Comparison of ENCODE assay signal across 8 cellular contexts in genomic region chr1:192807968-192808587, GRCh38. TPM values are rescaled to one million over a fixed set of nuclear protein-coding genes. Genes with fewer than 3 reads are reported as not detected.
A peak's percentile ranks its signal among the peaks of the same experiment; 100 is the strongest.
DNase-seq lines count a peak whose midpoint lies in the region; ATAC-seq and TF ChIP-seq lines count a peak whose summit lies in the region.

No MANE protein-coding gene starts in this region.

- H3K4me1 ChIP-seq in heart left ventricle (peaks cover 0 to 49% (median 21%) of the 10 kb centered on the region in 12 donors), SK-N-SH (ENCODE audit: control insufficient read depth in 1 of 2, insufficient read depth in 2 of 2, low read depth in 1 of 2, low read length in 1 of 2) (peaks cover 19 to 20% of the 10 kb centered on the region in 2 experiments; a peak in 3 of 4 replicates)

- peak overlapping the region; percentile 96 for H3K4me2 ChIP-seq in SK-N-SH

- POLR2A ChIA-PET in SK-N-SH (lab: Yijun Ruan, JAX) = interaction anchor here (0.6 to 1.0 kb wide), 2 partner anchors 197 to 313 kb away, joined by 3 read pairs; no protein-coding TSS in a partner anchor

- peaks cover 19% of the 10 kb centered on the region for H3K79me2 ChIP-seq in SK-N-SH (ENCODE audit: insufficient read depth)

- H3K4me1 Mint-ChIP-seq in nephron = peaks cover 33% of the 10 kb centered on the region

- no peaks in the 10 kb centered on the region for H3K9me2 ChIP-seq in SK-N-SH

- H3K4me3 ChIP-seq in heart left ventricle = peak overlapping the region; percentile 12 to 89 (median 75)
- H3K4me3 ChIP-seq in SK-N-SH (ENCODE audit: low read depth in 2 of 2, low read length in 1 of 2) = peak overlapping the region; percentile 69 to 92

- H3K27me3 Mint-ChIP-seq in nephron (ENCODE audit: low read depth) = no peaks in the 10 kb centered on the region

- H3F3A ChIP-seq in SK-N-SH (replicated peaks; ENCODE audit: insufficient read depth) = peaks cover 18% of the 10 kb centered on the region

- TF ChIP-seq POLR2A in heart left ventricle (IDR thresholded peaks at IDR 0.05) = no peak

- H3K27me3 ChIP-seq in heart left ventricle (no peaks in the 10 kb centered on the region), SK-N-SH (ENCODE audit: insufficient read depth) (no peaks in the 10 kb centered on the region)

- DNase-seq in heart left ventricle (no peak), left ventricle myocardium superior (no peak), SK-N-SH (no peak), epithelial cell of prostate (ENCODE audit: low read depth, low spot score) (no peak), globus pallidus (ENCODE audit: low spot score) (no peak), GM13976 (ENCODE audit: low spot score) (no peak)

- TF ChIP-seq CTCF in heart left ventricle (IDR thresholded peaks at IDR 0.05) (no peak), SK-N-SH (IDR thresholded peaks at IDR 0.05) (no peak), nephron (IDR thresholded peaks at IDR 0.05; ENCODE audit: unreplicated experiment in 3 of 3) (no peak), GM13976 (IDR thresholded peaks at IDR 0.05; ENCODE audit: borderline replicate concordance, control extremely low read depth, extremely low read depth, insufficient read depth, missing control alignments) (no peak)

- H3K27ac ChIP-seq in heart left ventricle = peak overlapping the region; percentile 24 to 93 (median 88)
- H3K27ac ChIP-seq in SK-N-SH (ENCODE audit: low read depth in 2 of 2, low read length in 1 of 2) = peak overlapping the region; percentile 81 to 89
- peak overlapping the region; percentile 74 for H3K27ac ChIP-seq in epithelial cell of prostate

- in situ Hi-C loops in GM13976 (cut with MboI; ENCODE audit: low sequenced_read_pairs, unreplicated experiment) = loop anchor here (25.0 kb wide), 2 partner anchors 204 to 304 kb away; partner anchors contain the start of genes CDC73 and GLRX2

- TF ChIP-seq RAD21 in SK-N-SH (IDR thresholded peaks at IDR 0.05; ENCODE audit: low read length) = no peak

- TF ChIP-seq EP300 in SK-N-SH (IDR thresholded peaks at IDR 0.05; ENCODE audit: borderline replicate concordance in 1 of 2, low read depth in 1 of 2, low read length in 1 of 2) = no peak

- H3K36me3 ChIP-seq in heart left ventricle (peaks cover 0 to 23% (median 10%) of the 10 kb centered on the region in 9 donors), SK-N-SH (replicated peaks in 1 of 2; ENCODE audit: control insufficient read depth in 1 of 2, insufficient read depth in 2 of 2, low read length in 1 of 2) (peaks cover 23 to 25% of the 10 kb centered on the region in 2 experiments)

- H3K9me3 Mint-ChIP-seq in nephron = no peaks in the 10 kb centered on the region

- H3K4me3 Mint-ChIP-seq in nephron = peak overlapping the region; percentile 91 to 98 (median 95)

- peak in 1 of 4 donors; percentile 13 for ATAC-seq in heart left ventricle
- ATAC-seq in left ventricle myocardium superior = no peak
- ATAC-seq in HG03342 (IDR thresholded peaks at IDR 0.05; ENCODE audit: unreplicated experiment) = no peak

- H3K9ac ChIP-seq in SK-N-SH = peak overlapping the region; percentile 89

- H4K20me1 ChIP-seq in SK-N-SH (ENCODE audit: insufficient read depth) = peaks cover 13% of the 10 kb centered on the region; the same call in 1 of the 2 replicates

- peak overlapping the region; percentile 95 for H2AFZ ChIP-seq in SK-N-SH (ENCODE audit: low read depth)

- H3K36me3 Mint-ChIP-seq in nephron (ENCODE audit: low read depth) = peaks cover 3% of the 10 kb centered on the region

- CTCF ChIA-PET in SK-N-SH (lab: Yijun Ruan, JAX) = interaction anchor here (0.6 to 4.4 kb wide), 15 partner anchors 11 to 334 kb away, joined by 3 to 104 read pairs (median 4); no protein-coding TSS in a partner anchor

- intact Hi-C loops in heart left ventricle (cut with DNase I) (loop anchor here (2.0 to 10.0 kb wide), 17 partner anchors 69 to 333 kb away; partner anchors contain the start of genes CDC73 (in 4 of the 10) and GLRX2 (in 1 of the 10)), left ventricle myocardium superior (cut with micrococcal nuclease) (loop anchor here (5.0 to 10.0 kb wide), 3 partner anchors 209 to 321 kb away; partner anchors contain the start of gene CDC73)

- no peaks in the 10 kb centered on the region for H3K9me3 ChIP-seq in heart left ventricle
- H3K9me3 ChIP-seq in SK-N-SH = no peaks in the 10 kb centered on the region

- H3K27ac Mint-ChIP-seq in nephron = peak overlapping the region; percentile 85 to 89 (median 88)

- WGBS in heart left ventricle, 4 donors = 3 to 11% (median 4%) methylated on average over 13 of the region's 13 CpGs
- WGBS in SK-N-SH (ENCODE audit: low lambda C conversion rate) = 13% methylated on average over 8 of the region's 13 CpGs

TF ChIP-seq in SK-N-SH, 30 proteins besides CTCF, POLR2A, EP300 and RAD21:
- TF ChIP-seq FOXM1 (IDR thresholded peaks at IDR 0.05; ENCODE audit: low read depth) = no peak
- peak; percentile 24; the same call in 1 of the 2 replicates for TF ChIP-seq JUND (IDR thresholded peaks at IDR 0.05)
- peak; percentile 29; the same call in 1 of the 2 replicates for TF ChIP-seq FOSL2 (IDR thresholded peaks at IDR 0.05; ENCODE audit: borderline replicate concordance, low read depth)
- TF ChIP-seq MXI1 (IDR thresholded peaks at IDR 0.05; ENCODE audit: low read depth, low read length) = no peak

RNA-seq across cellular contexts. Expression of gene RGS2, which starts 0.8 kb away (rescaled TPM):
- 10 to 100 TPM in 4 of 9 donors, 1 to 10 TPM in 5; 7.6 to 32.6 (median 9.8) TPM for total RNA-seq in heart left ventricle
- polyA plus RNA-seq in heart left ventricle = 10 to 100 TPM; 20.5 to 25.7 TPM
- total RNA-seq in left ventricle myocardium superior = 17.1 TPM
- 47.1 and 53.9 TPM in 2 replicates for polyA plus RNA-seq in SK-N-SH (2012; rRNA removed)
- 59.6 and 88.1 TPM in 2 replicates for polyA plus RNA-seq in SK-N-SH (2012; cell fraction: cytosol; rRNA removed)
- 49.8 and 91.8 TPM in 2 replicates for polyA plus RNA-seq in SK-N-SH (2012; cell fraction: nucleus; rRNA removed)
